17 cellular contexts compared by ENCODE assay signal in genomic region chr20:62202083-62202395, GRCh38. TPM values are rescaled to one million over a fixed set of nuclear protein-coding genes. Genes with fewer than 3 reads are reported as not detected.
DNase-seq lines count a peak whose midpoint lies in the region; ATAC-seq lines count a peak whose summit lies in the region.
"Had no signal": no experiment of that assay in that cellular context is flagged by ENCODE, and none has a peak within 500 bp of the region (broad histone marks: within the 10 kb centered on the region; RNA-seq: fewer than 3 reads in every experiment).

No MANE protein-coding gene starts in this region.

- peaks cover 30% of the 10 kb centered on the region for H3K36me3 Mint-ChIP-seq in activated naive CD4-positive, alpha-beta T cell treated with anti-CD3 and anti-CD28 coated beads, Interleukin-2, amount 10 ng/mL, durations not matched to agents 7 days and 5 days
- H3K36me3 Mint-ChIP-seq in central memory CD8-positive, alpha-beta T cell (ENCODE audit: insufficient read depth), result peaks cover 26% of the 10 kb centered on the region
- H3K36me3 Mint-ChIP-seq in stimulated activated memory B cell treated with anti-CD40 and anti-IgM and Interleukin-4, amounts not matched to agents 10 μg/mL and 1 μg/mL and 100 μg/mL, for 72 hours, result peaks cover 51% of the 10 kb centered on the region

- H3K9me3 Mint-ChIP-seq in activated naive CD4-positive, alpha-beta T cell treated with anti-CD3 and anti-CD28 coated beads, Interleukin-2, amount 10 ng/mL, durations not matched to agents 7 days and 5 days, result no peaks in the 10 kb centered on the region
- H3K9me3 Mint-ChIP-seq in central memory CD8-positive, alpha-beta T cell, result no peaks in the 10 kb centered on the region
- no peaks in the 10 kb centered on the region for H3K9me3 Mint-ChIP-seq in stimulated activated memory B cell treated with anti-CD40 and anti-IgM and Interleukin-4, amounts not matched to agents 10 μg/mL and 1 μg/mL and 100 μg/mL, for 72 hours
- H3K9me3 Mint-ChIP-seq: activated naive CD4-positive, alpha-beta T cell treated with anti-CD3 and anti-CD28 coated beads, Interleukin-2, amount 50 U/mL, for 24 hours; T-helper 1 cell treated with Interleukin-12 subunit alpha and Interleukin-12 subunit beta and Interleukin-4 antibody, amounts not matched to agents 30 μg/mL and 1 μg/mL, for 36 hours had no signal

- peak overlapping the region; percentile 33 for H3K27ac Mint-ChIP-seq in activated naive CD4-positive, alpha-beta T cell treated with anti-CD3 and anti-CD28 coated beads, Interleukin-2, amount 10 ng/mL, durations not matched to agents 7 days and 5 days
- peak overlapping the region; percentile 26 for H3K27ac Mint-ChIP-seq in central memory CD8-positive, alpha-beta T cell (ENCODE audit: low read depth)
- H3K27ac Mint-ChIP-seq in stimulated activated memory B cell treated with anti-CD40 and anti-IgM and Interleukin-4, amounts not matched to agents 10 μg/mL and 1 μg/mL and 100 μg/mL, for 72 hours, result peak overlapping the region; percentile 58
- H3K27ac Mint-ChIP-seq: activated naive CD4-positive, alpha-beta T cell treated with anti-CD3 and anti-CD28 coated beads, Interleukin-2, amount 50 U/mL, for 24 hours; T-helper 1 cell treated with Interleukin-12 subunit alpha and Interleukin-12 subunit beta and Interleukin-4 antibody, amounts not matched to agents 30 μg/mL and 1 μg/mL, for 36 hours had no signal

- H3K27me3 Mint-ChIP-seq in activated naive CD4-positive, alpha-beta T cell treated with anti-CD3 and anti-CD28 coated beads, Interleukin-2, amount 10 ng/mL, durations not matched to agents 7 days and 5 days, result no peaks in the 10 kb centered on the region
- H3K27me3 Mint-ChIP-seq in central memory CD8-positive, alpha-beta T cell, result no peaks in the 10 kb centered on the region
- no peaks in the 10 kb centered on the region for H3K27me3 Mint-ChIP-seq in stimulated activated memory B cell treated with anti-CD40 and anti-IgM and Interleukin-4, amounts not matched to agents 10 μg/mL and 1 μg/mL and 100 μg/mL, for 72 hours
- H3K27me3 Mint-ChIP-seq: activated naive CD4-positive, alpha-beta T cell treated with anti-CD3 and anti-CD28 coated beads, Interleukin-2, amount 50 U/mL, for 24 hours had no signal

- ATAC-seq in HG03521 (IDR thresholded peaks at IDR 0.05; ENCODE audit: unreplicated experiment), result peak; percentile 28
- ATAC-seq in central memory CD8-positive, alpha-beta T cell (replicated peaks; ENCODE audit: extremely low read depth, poor library complexity, severe bottlenecking), result no peak
- ATAC-seq in stimulated activated memory B cell treated with anti-CD40 and anti-IgM and Interleukin-4, amounts not matched to agents 10 μg/mL and 1 μg/mL and 100 μg/mL, for 72 hours, result peak; percentile 42
- ATAC-seq: activated CD4-positive, CD25-positive, alpha-beta regulatory T cell treated with anti-CD3 and anti-CD28 coated beads, Interleukin-2, amount 50 U/mL, for 24 hours; foreskin keratinocyte; Panc1 had no signal

- DNase-seq in activated naive CD4-positive, alpha-beta T cell treated with anti-CD3 and anti-CD28 coated beads, Interleukin-2, amount 10 ng/mL, durations not matched to agents 7 days and 5 days, result no peak
- no peak for DNase-seq in activated naive CD4-positive, alpha-beta T cell (lab: John Stamatoyannopoulos, UW)
- DNase-seq in central memory CD8-positive, alpha-beta T cell (ENCODE audit: low spot score in 2 of 2), result no peak
- DNase-seq in NCI-H345 (lab: John Stamatoyannopoulos, UW) (no peak), mucosa of gallbladder (ENCODE audit: low spot score) (no peak), ureter (ENCODE audit: low spot score) (no peak)
- DNase-seq: effector memory CD4-positive, alpha-beta T cell; testis had no signal

- H3K4me3 Mint-ChIP-seq in activated naive CD4-positive, alpha-beta T cell treated with anti-CD3 and anti-CD28 coated beads, Interleukin-2, amount 10 ng/mL, durations not matched to agents 7 days and 5 days, result no peak overlapping the region
- H3K4me3 Mint-ChIP-seq in central memory CD8-positive, alpha-beta T cell, result no peak overlapping the region
- H3K4me3 Mint-ChIP-seq in stimulated activated memory B cell treated with anti-CD40 and anti-IgM and Interleukin-4, amounts not matched to agents 10 μg/mL and 1 μg/mL and 100 μg/mL, for 72 hours, result no peak overlapping the region
- H3K4me3 Mint-ChIP-seq: activated naive CD4-positive, alpha-beta T cell treated with anti-CD3 and anti-CD28 coated beads, Interleukin-2, amount 50 U/mL, for 24 hours; T-helper 1 cell treated with Interleukin-12 subunit alpha and Interleukin-12 subunit beta and Interleukin-4 antibody, amounts not matched to agents 30 μg/mL and 1 μg/mL, for 36 hours had no signal

- CTCF ChIA-PET in activated naive CD4-positive, alpha-beta T cell treated with anti-CD3 and anti-CD28 coated beads, Interleukin-2, amount 10 ng/mL, durations not matched to agents 7 days and 5 days (lab: Charles Lee), result no interaction called here

- H3K4me1 Mint-ChIP-seq in activated naive CD4-positive, alpha-beta T cell treated with anti-CD3 and anti-CD28 coated beads, Interleukin-2, amount 10 ng/mL, durations not matched to agents 7 days and 5 days, result no peaks in the 10 kb centered on the region
- H3K4me1 Mint-ChIP-seq in central memory CD8-positive, alpha-beta T cell, result no peaks in the 10 kb centered on the region
- peaks cover 38% of the 10 kb centered on the region for H3K4me1 Mint-ChIP-seq in stimulated activated memory B cell treated with anti-CD40 and anti-IgM and Interleukin-4, amounts not matched to agents 10 μg/mL and 1 μg/mL and 100 μg/mL, for 72 hours
- H3K4me1 Mint-ChIP-seq: activated naive CD4-positive, alpha-beta T cell treated with anti-CD3 and anti-CD28 coated beads, Interleukin-2, amount 50 U/mL, for 24 hours had no signal

RNA-seq across cellular contexts. Expression of gene HRH3, which starts 18.0 kb away (rescaled TPM):
- not detected for total RNA-seq in mucosa of gallbladder
- 4.2 TPM for total RNA-seq in ureter
- total RNA-seq: A172, foreskin keratinocyte, lung microvascular endothelial cell had no signal

RNA-seq across cellular contexts. Expression of gene MTG2, which starts 19.2 kb away (rescaled TPM):
- total RNA-seq in mucosa of gallbladder (38.0 TPM), ureter (35.5 TPM)

RNA-seq across cellular contexts. Expression of gene OSBPL2, which starts 36.3 kb away (rescaled TPM):
- total RNA-seq in mucosa of gallbladder (85.3 TPM), ureter (130 TPM)

RNA-seq across cellular contexts. Expression of gene SS18L1, which starts 58.5 kb away (rescaled TPM):
- 14.2 TPM for total RNA-seq in mucosa of gallbladder
- 15.6 TPM for total RNA-seq in ureter

RNA-seq across cellular contexts. Expression of gene PSMA7, which starts 58.8 kb away (rescaled TPM):
- total RNA-seq in mucosa of gallbladder (189 TPM), ureter (181 TPM)
